In the genomic region with DNA sequence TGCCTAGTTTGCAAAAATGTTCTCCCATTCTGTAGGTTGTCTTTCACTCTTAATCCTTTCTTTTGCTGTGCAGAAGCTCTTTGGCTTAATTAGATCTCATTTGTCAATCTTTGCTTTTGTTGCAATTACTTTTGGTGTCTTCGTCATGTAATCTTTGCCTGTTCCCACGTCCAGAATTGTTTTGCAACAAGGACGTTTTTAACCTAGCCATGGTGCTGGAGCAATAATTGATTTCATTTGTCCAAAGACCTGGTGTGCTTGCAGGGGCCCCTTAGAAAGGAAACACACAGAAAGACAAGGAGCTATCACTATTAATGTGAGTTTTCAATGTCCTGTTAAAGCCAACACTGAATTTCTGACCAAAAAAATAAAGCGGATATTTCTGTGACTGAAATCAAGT, we compare ENCODE assay signal across 27 cellular contexts.
A peak's percentile ranks its signal among the peaks of the same experiment; 100 is the strongest.
DNase-seq lines count a peak whose midpoint lies in the region; ATAC-seq, FAIRE-seq and TF ChIP-seq lines count a peak whose summit lies in the region.
"Had no signal": no experiment of that assay in that cellular context is flagged by ENCODE, and none has a peak within 500 bp of the region (broad histone marks: within the 10 kb centered on the region; RNA-seq: fewer than 3 reads in every experiment).

No MANE protein-coding gene starts in this region.

- intact Hi-C loops in heart left ventricle (cut with DNase I): no loop called here
- intact Hi-C loops in endothelial cell of umbilical vein (cut with micrococcal nuclease): loop anchor here (1.0 kb wide), 6 partner anchors 11 to 93 kb away; no protein-coding TSS in a partner anchor
- intact Hi-C loops in uterus (cut with DNase I; ENCODE audit: low total_unique reads): no loop called here

- H3K9me3 ChIP-seq in heart left ventricle (peaks cover 0 to 19% (median 8%) of the 10 kb centered on the region in 12 donors), right atrium auricular region (peaks cover 4 to 10% of the 10 kb centered on the region in 2 donors), endothelial cell of umbilical vein (replicated peaks; ENCODE audit: control insufficient read depth, insufficient read depth, low read length) (peaks cover 4% of the 10 kb centered on the region), uterus (no peaks in the 10 kb centered on the region)
- H3K9me3 ChIP-seq: BE2C had no signal

- TF ChIP-seq CTCF in heart left ventricle (IDR thresholded peaks at IDR 0.05) (no peak), right atrium auricular region (IDR thresholded peaks at IDR 0.05) (no peak), endothelial cell of umbilical vein (IDR thresholded peaks at IDR 0.05; ENCODE audit: extremely low read depth in 1 of 2, insufficient read depth in 1 of 2, low read depth in 1 of 2, low read length in 2 of 2) (no peak), nephron (IDR thresholded peaks at IDR 0.05; ENCODE audit: unreplicated experiment in 3 of 3) (no peak), uterus (IDR thresholded peaks at IDR 0.05) (no peak)

- no peak overlapping the region for H3K4me3 Mint-ChIP-seq in nephron
- H3K4me3 Mint-ChIP-seq: activated naive CD4-positive, alpha-beta T cell treated with anti-CD3 and anti-CD28 coated beads, Interleukin-2, amount 50 U/mL, for 24 hours; activated T-cell treated with anti-CD3 and anti-CD28 coated beads, Interleukin-2, amount 50 U/mL, for 72 hours; endodermal cell; stimulated activated effector memory CD8-positive, alpha-beta T cell treated with anti-CD3 and anti-CD28 coated beads, Interleukin-12 subunit alpha, Interleukin-12 subunit beta, amount 100 ng/mL, for 72 hours had no signal

- H2AFZ ChIP-seq in endothelial cell of umbilical vein (ENCODE audit: low read depth, low read length): peak overlapping the region; percentile 16

- CTCF ChIA-PET in endothelial cell of umbilical vein (lab: Charles Lee): interaction anchor here (0.8 to 2.3 kb wide), 12 partner anchors 9 to 93 kb away, joined by 3 to 16 read pairs (median 4); a partner anchor contains a TSS

- dilution Hi-C loops in endothelial cell of umbilical vein (cut with MboI; ENCODE audit: extremely low pct_ligation_motif_present, low sequenced_read_pairs): no loop called here

- H3K4me1 Mint-ChIP-seq in nephron: peaks cover 21% of the 10 kb centered on the region
- H3K4me1 Mint-ChIP-seq: activated naive CD4-positive, alpha-beta T cell treated with anti-CD3 and anti-CD28 coated beads, Interleukin-2, amount 50 U/mL, for 24 hours; endodermal cell; stimulated activated effector memory CD8-positive, alpha-beta T cell treated with anti-CD3 and anti-CD28 coated beads, Interleukin-12 subunit alpha, Interleukin-12 subunit beta, amount 100 ng/mL, for 72 hours had no signal

- H3K27ac ChIP-seq in heart left ventricle (peak overlapping the region in 11 of 12 donors; percentile 34 to 64 (median 54)), right atrium auricular region (peak overlapping the region in 1 of 2 donors; percentile 33), endothelial cell of umbilical vein (ENCODE audit: insufficient read depth, low read depth, low read length) (peak overlapping the region; percentile 88), uterus (peak overlapping the region; percentile 56 to 57)
- H3K27ac ChIP-seq: coronary artery, SJSA1 had no signal

- H3K4me3 ChIP-seq in heart left ventricle (peak overlapping the region in 1 of 12 donors; percentile 7), right atrium auricular region (no peak overlapping the region), endothelial cell of umbilical vein (replicated peaks in 1 of 3; ENCODE audit: insufficient read depth in 1 of 3, low read depth in 1 of 3, low read length in 3 of 3) (no peak overlapping the region), uterus (no peak overlapping the region)
- H3K4me3 ChIP-seq: coronary artery, SJSA1 had no signal

- no peak for FAIRE-seq in endothelial cell of umbilical vein (lab: Jason Lieb, UNC)
- FAIRE-seq: A204.1, GM12892, GM19239, small intestine had no signal

- H3K79me2 ChIP-seq in endothelial cell of umbilical vein (ENCODE audit: control insufficient read depth, insufficient read depth, low read length): no peaks in the 10 kb centered on the region

- H3K27me3 ChIP-seq in heart left ventricle (no peaks in the 10 kb centered on the region), right atrium auricular region (no peaks in the 10 kb centered on the region), endothelial cell of umbilical vein (ENCODE audit: control insufficient read depth in 2 of 2, insufficient read depth in 2 of 2, low read length in 2 of 2) (no peaks in the 10 kb centered on the region), uterus (no peaks in the 10 kb centered on the region)
- H3K27me3 ChIP-seq: BE2C, SJSA1 had no signal

- peaks cover 26% of the 10 kb centered on the region for H3K9me3 Mint-ChIP-seq in nephron

- TF ChIP-seq POLR2A in heart left ventricle (IDR thresholded peaks at IDR 0.05) (no peak), endothelial cell of umbilical vein (IDR thresholded peaks at IDR 0.05; ENCODE audit: low read depth, low read length) (no peak), uterus (IDR thresholded peaks at IDR 0.05) (no peak)

- peak overlapping the region; percentile 32 for H3K4me2 ChIP-seq in endothelial cell of umbilical vein (ENCODE audit: insufficient read depth, low read length)

- DNase-seq in heart left ventricle (no peak), right atrium auricular region (ENCODE audit: low spot score) (no peak), endothelial cell of umbilical vein (ENCODE audit: low read depth, low spot score) (no peak), uterus (no peak), GF-D8 (lab: John Stamatoyannopoulos, UW) (no peak), DMS114 treated with DMSO at 0.1 percent for 48 hours (lab: John Stamatoyannopoulos, UW; ENCODE audit: unreplicated experiment) (no peak)
- DNase-seq: activated CD4-positive, alpha-beta T cell treated with anti-CD3 and anti-CD28 coated beads for 4 hours; activated T-cell treated with anti-CD3 and anti-CD28 coated beads, Interleukin-2, amount 50 U/mL, for 72 hours; BE2C; DND-41; endodermal cell; Kasumi-1; NCI-H1105; NCI-H2081; small intestine; stimulated activated CD4-positive, alpha-beta T cell treated with anti-CD3 and anti-CD28 coated beads, Interleukin-2, amount 100 ng/mL, for 24 hours had no signal

- BruUV-seq in endothelial cell of umbilical vein (replicated peaks; lab: Mats Ljungman, UMichigan): TSS peak; percentile 93

- H3K4me1 ChIP-seq in heart left ventricle (peaks cover 4 to 27% (median 16%) of the 10 kb centered on the region in 12 donors), right atrium auricular region (peaks cover 0 to 18% of the 10 kb centered on the region in 2 donors), endothelial cell of umbilical vein (ENCODE audit: control insufficient read depth, extremely low read depth, insufficient read depth, low read length) (peaks cover 22% of the 10 kb centered on the region), uterus (no peaks in the 10 kb centered on the region)
- H3K4me1 ChIP-seq: BE2C had no signal

- H3K27me3 Mint-ChIP-seq in nephron (ENCODE audit: low read depth): peaks cover 4% of the 10 kb centered on the region

- peak overlapping the region in 2 of 3 experiments; percentile 59 to 64 for H3K27ac Mint-ChIP-seq in nephron
- H3K27ac Mint-ChIP-seq: activated naive CD4-positive, alpha-beta T cell treated with anti-CD3 and anti-CD28 coated beads, Interleukin-2, amount 50 U/mL, for 24 hours; activated T-cell treated with anti-CD3 and anti-CD28 coated beads, Interleukin-2, amount 50 U/mL, for 72 hours; endodermal cell; progenitor cell of endocrine pancreas; stimulated activated effector memory CD8-positive, alpha-beta T cell treated with anti-CD3 and anti-CD28 coated beads, Interleukin-12 subunit alpha, Interleukin-12 subunit beta, amount 100 ng/mL, for 72 hours had no signal

- H4K20me1 ChIP-seq in endothelial cell of umbilical vein (replicated peaks; ENCODE audit: control insufficient read depth, extremely low read depth, insufficient read depth, low read length): no peaks in the 10 kb centered on the region

- POLR2A ChIA-PET in endothelial cell of umbilical vein (lab: Charles Lee): interaction anchor here (1.1 to 1.3 kb wide), 2 partner anchors 25 to 34 kb away, joined by 3 to 5 read pairs; no protein-coding TSS in a partner anchor

- no peaks in the 10 kb centered on the region for H3K9me1 ChIP-seq in endothelial cell of umbilical vein (replicated peaks; ENCODE audit: control insufficient read depth, extremely low read depth, insufficient read depth, low read length)

- ATAC-seq in heart left ventricle (no peak), GM21576 (IDR thresholded peaks at IDR 0.05; ENCODE audit: unreplicated experiment) (no peak)
- ATAC-seq: activated T-cell treated with anti-CD3 and anti-CD28 coated beads, Interleukin-2, amount 50 U/mL, for 72 hours; Panc1; stimulated activated effector memory CD8-positive, alpha-beta T cell treated with anti-CD3 and anti-CD28 coated beads, Interleukin-12 subunit alpha, Interleukin-12 subunit beta, amount 100 ng/mL, for 72 hours had no signal

- 23 to 38% (median 28%) methylated on average over 4 of the region's 4 CpGs for WGBS in heart left ventricle, 4 donors

- peak overlapping the region; percentile 65 for H3K9ac ChIP-seq in endothelial cell of umbilical vein (replicated peaks; ENCODE audit: extremely low read depth, insufficient read depth, low read length)

- H3K36me3 ChIP-seq in heart left ventricle (no peaks in the 10 kb centered on the region), right atrium auricular region (no peaks in the 10 kb centered on the region), endothelial cell of umbilical vein (ENCODE audit: control insufficient read depth in 2 of 2, extremely low read depth in 1 of 2, insufficient read depth in 2 of 2, low read length in 2 of 2) (no peaks in the 10 kb centered on the region), uterus (no peaks in the 10 kb centered on the region)
- H3K36me3 ChIP-seq: BE2C, SJSA1 had no signal

- H3K36me3 Mint-ChIP-seq in nephron (ENCODE audit: low read depth): peaks cover 4% of the 10 kb centered on the region
- H3K36me3 Mint-ChIP-seq: stimulated activated effector memory CD8-positive, alpha-beta T cell treated with anti-CD3 and anti-CD28 coated beads, Interleukin-12 subunit alpha, Interleukin-12 subunit beta, amount 100 ng/mL, for 72 hours had no signal

TF ChIP-seq in endothelial cell of umbilical vein, 7 proteins besides CTCF, POLR2A, EP300 and RAD21:
- TF ChIP-seq EZH2 (IDR thresholded peaks at IDR 0.05; ENCODE audit: borderline replicate concordance, low read depth, low read length, severe bottlenecking) (no peak), POLR2AphosphoS5 (IDR thresholded peaks at IDR 0.05; ENCODE audit: insufficient read depth, low read depth, low read length) (no peak), JUN (IDR thresholded peaks at IDR 0.05; ENCODE audit: borderline replicate concordance, insufficient read depth, insufficient read length, low read depth) (no peak)
